In the genomic region with DNA sequence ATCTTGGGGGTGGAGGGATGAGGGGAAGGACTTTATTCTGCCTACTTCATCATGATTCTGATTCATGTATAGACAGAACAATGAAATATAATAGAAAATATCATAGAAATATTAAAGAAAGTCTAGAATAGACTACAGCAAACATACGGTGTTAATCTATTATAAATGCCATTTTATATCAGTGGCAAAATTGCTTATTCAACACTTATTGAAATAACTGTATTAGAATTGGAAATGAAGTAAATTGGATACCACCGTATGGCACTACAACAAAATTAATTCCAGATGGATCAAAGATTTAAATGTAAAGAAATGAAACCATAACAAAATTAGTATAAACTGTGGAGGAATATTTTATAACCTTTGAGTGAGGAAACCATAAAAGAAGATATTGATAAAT, we compare ENCODE assay signal across 29 cellular contexts.
"Had no signal": no experiment of that assay in that cellular context is flagged by ENCODE, and none has a peak within 500 bp of the region (broad histone marks: within the 10 kb centered on the region; RNA-seq: fewer than 3 reads in every experiment).

No MANE protein-coding gene starts in this region.

- H3K4me2 ChIP-seq: hepatocyte had no signal

- H3K27ac ChIP-seq: colonic mucosa, coronary artery, dorsolateral prefrontal cortex, epithelial cell of prostate, esophagus muscularis mucosa, esophagus squamous epithelium, foreskin keratinocyte, gastrocnemius medialis, gastroesophageal sphincter, heart left ventricle, heart right ventricle, hepatocyte had no signal

- H3K79me2 ChIP-seq: hepatocyte had no signal

- H2AFZ ChIP-seq: hepatocyte had no signal

- H3K4me3 ChIP-seq: colonic mucosa, coronary artery, dorsolateral prefrontal cortex, esophagus muscularis mucosa, esophagus squamous epithelium, gastrocnemius medialis, gastroesophageal sphincter, heart left ventricle, heart right ventricle, hepatocyte had no signal

- FAIRE-seq: colon, endometrium, endothelial cell of umbilical vein, frontal cortex had no signal

- H3K36me3 ChIP-seq: colonic mucosa, esophagus muscularis mucosa, esophagus squamous epithelium, gastrocnemius medialis, gastroesophageal sphincter, heart left ventricle, heart right ventricle had no signal

- DNase-seq: colonic mucosa; cortex of kidney; dermis blood vessel endothelial cell; dorsolateral prefrontal cortex; effector CD4-positive, alpha-beta T cell; effector CD8-positive, alpha-beta T cell; effector memory CD4-positive, alpha-beta T cell; effector memory CD8-positive, alpha-beta T cell; endodermal cell; erythroblast; esophagus squamous epithelium; foreskin fibroblast; foreskin keratinocyte; foreskin melanocyte; gastrocnemius medialis; glutamatergic neuron; head of caudate nucleus; heart left ventricle; heart right ventricle had no signal

- H3K4me1 ChIP-seq: colonic mucosa, esophagus muscularis mucosa, esophagus squamous epithelium, foreskin keratinocyte, gastrocnemius medialis, gastroesophageal sphincter, heart left ventricle had no signal

- H3K27me3 ChIP-seq: colonic mucosa, esophagus muscularis mucosa, esophagus squamous epithelium, gastrocnemius medialis, gastroesophageal sphincter, heart left ventricle, heart right ventricle, hepatocyte had no signal

- H3K9me3 ChIP-seq: colonic mucosa, esophagus muscularis mucosa, esophagus squamous epithelium, gastrocnemius medialis had no signal

- ATAC-seq: effector memory CD8-positive, alpha-beta T cell; esophagus mucosa; foreskin keratinocyte; gastrocnemius medialis; gastroesophageal sphincter; heart left ventricle; heart right ventricle had no signal
